ENCODE assay signal across 33 cellular contexts in the genomic region with DNA sequence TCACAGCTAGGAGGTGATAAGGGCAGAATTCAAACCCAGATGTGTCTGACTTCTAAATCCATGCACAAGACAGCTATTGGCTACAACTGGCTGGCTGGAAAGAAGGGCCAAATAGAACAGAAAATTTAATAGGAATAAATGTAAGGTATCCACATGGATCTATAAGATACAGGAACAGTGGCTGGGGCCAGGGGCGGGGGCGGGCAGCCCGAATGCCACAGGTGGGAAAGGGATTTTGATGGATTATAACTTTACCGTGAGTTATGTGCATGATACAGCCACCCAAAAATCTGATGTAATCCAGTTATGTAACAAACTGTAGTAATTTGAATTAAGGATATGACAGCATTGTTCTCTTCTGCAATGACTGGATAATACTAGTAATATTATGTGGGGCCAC.
"Had no signal": no experiment of that assay in that cellular context is flagged by ENCODE, and none has a peak within 500 bp of the region (broad histone marks: within the 10 kb centered on the region; RNA-seq: fewer than 3 reads in every experiment).

No MANE protein-coding gene starts in this region.

- DNase-seq: Karpas-422, Kasumi-1, MG63, MM.1S, MV-4-11, NCI-H1048, NCI-H1092, NCI-H1092 treated with DMSO at 0.1 percent for 48 hours, NCI-H1105, NCI-H1105 treated with DMSO at 0.1 percent for 48 hours, NCI-H1417, NCI-H1417 treated with DMSO at 0.1 percent for 48 hours, NCI-H1436, NCI-H1436 treated with DMSO at 0.1 percent for 48 hours, NCI-H146, NCI-H1694, NCI-H1694 treated with DMSO at 0.1 percent for 48 hours, NCI-H187, NCI-H187 treated with DMSO at 0.1 percent for 48 hours, NCI-H1930, NCI-H2029, NCI-H2029 treated with DMSO at 0.1 percent for 48 hours, NCI-H2081, NCI-H2081 treated with DMSO at 0.1 percent for 48 hours, NCI-H2107, NCI-H2171, NCI-H2171 treated with DMSO at 0.1 percent for 48 hours, NCI-H2227 treated with DMSO at 0.1 percent for 48 hours, NCI-H226, NCI-H345, NCI-H446, NCI-H446 treated with DMSO at 0.1 percent for 48 hours, NCI-H510A had no signal
